1 cellular context compared by ENCODE assay signal in genomic region chr5:157918811-157919742, GRCh38.
TF ChIP-seq lines count a peak whose summit lies in the region.

No MANE protein-coding gene starts in this region.

TF ChIP-seq in HEK293, 187 proteins besides CTCF, POLR2A, EP300 and RAD21 (continued from another document):
- TF ChIP-seq, protein P1, sequence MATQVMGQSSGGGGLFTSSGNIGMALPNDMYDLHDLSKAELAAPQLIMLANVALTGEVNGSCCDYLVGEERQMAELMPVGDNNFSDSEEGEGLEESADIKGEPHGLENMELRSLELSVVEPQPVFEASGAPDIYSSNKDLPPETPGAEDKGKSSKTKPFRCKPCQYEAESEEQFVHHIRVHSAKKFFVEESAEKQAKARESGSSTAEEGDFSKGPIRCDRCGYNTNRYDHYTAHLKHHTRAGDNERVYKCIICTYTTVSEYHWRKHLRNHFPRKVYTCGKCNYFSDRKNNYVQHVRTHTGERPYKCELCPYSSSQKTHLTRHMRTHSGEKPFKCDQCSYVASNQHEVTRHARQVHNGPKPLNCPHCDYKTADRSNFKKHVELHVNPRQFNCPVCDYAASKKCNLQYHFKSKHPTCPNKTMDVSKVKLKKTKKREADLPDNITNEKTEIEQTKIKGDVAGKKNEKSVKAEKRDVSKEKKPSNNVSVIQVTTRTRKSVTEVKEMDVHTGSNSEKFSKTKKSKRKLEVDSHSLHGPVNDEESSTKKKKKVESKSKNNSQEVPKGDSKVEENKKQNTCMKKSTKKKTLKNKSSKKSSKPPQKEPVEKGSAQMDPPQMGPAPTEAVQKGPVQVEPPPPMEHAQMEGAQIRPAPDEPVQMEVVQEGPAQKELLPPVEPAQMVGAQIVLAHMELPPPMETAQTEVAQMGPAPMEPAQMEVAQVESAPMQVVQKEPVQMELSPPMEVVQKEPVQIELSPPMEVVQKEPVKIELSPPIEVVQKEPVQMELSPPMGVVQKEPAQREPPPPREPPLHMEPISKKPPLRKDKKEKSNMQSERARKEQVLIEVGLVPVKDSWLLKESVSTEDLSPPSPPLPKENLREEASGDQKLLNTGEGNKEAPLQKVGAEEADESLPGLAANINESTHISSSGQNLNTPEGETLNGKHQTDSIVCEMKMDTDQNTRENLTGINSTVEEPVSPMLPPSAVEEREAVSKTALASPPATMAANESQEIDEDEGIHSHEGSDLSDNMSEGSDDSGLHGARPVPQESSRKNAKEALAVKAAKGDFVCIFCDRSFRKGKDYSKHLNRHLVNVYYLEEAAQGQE (tag by site-specific recombination; IDR thresholded peaks at IDR 0.05), result no peak
- TF ChIP-seq GLIS2 (tag by site-specific recombination; IDR thresholded peaks at IDR 0.05) (no peak), ZNF341 (tag by site-specific recombination; IDR thresholded peaks at IDR 0.05; ENCODE audit: low read depth) (no peak), ZBTB6 (tag by site-specific recombination; IDR thresholded peaks at IDR 0.05) (no peak), KLF10 (tag by site-specific recombination; IDR thresholded peaks at IDR 0.05) (no peak), REPIN1 (tag by site-specific recombination; IDR thresholded peaks at IDR 0.05; ENCODE audit: low read depth) (no peak), ZNF548 (tag by site-specific recombination; IDR thresholded peaks at IDR 0.05) (no peak)
- TF ChIP-seq, protein P2, sequence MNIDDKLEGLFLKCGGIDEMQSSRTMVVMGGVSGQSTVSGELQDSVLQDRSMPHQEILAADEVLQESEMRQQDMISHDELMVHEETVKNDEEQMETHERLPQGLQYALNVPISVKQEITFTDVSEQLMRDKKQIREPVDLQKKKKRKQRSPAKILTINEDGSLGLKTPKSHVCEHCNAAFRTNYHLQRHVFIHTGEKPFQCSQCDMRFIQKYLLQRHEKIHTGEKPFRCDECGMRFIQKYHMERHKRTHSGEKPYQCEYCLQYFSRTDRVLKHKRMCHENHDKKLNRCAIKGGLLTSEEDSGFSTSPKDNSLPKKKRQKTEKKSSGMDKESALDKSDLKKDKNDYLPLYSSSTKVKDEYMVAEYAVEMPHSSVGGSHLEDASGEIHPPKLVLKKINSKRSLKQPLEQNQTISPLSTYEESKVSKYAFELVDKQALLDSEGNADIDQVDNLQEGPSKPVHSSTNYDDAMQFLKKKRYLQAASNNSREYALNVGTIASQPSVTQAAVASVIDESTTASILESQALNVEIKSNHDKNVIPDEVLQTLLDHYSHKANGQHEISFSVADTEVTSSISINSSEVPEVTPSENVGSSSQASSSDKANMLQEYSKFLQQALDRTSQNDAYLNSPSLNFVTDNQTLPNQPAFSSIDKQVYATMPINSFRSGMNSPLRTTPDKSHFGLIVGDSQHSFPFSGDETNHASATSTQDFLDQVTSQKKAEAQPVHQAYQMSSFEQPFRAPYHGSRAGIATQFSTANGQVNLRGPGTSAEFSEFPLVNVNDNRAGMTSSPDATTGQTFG (tag by site-specific recombination; IDR thresholded peaks at IDR 0.05; ENCODE audit: borderline replicate concordance), result no peak
- TF ChIP-seq, protein P3, sequence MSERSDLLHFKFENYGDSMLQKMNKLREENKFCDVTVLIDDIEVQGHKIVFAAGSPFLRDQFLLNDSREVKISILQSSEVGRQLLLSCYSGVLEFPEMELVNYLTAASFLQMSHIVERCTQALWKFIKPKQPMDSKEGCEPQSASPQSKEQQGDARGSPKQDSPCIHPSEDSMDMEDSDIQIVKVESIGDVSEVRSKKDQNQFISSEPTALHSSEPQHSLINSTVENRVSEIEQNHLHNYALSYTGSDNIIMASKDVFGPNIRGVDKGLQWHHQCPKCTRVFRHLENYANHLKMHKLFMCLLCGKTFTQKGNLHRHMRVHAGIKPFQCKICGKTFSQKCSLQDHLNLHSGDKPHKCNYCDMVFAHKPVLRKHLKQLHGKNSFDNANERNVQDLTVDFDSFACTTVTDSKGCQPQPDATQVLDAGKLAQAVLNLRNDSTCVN (tag by site-specific recombination; optimal IDR thresholded peaks at IDR 0.05), result no peak
